8 cellular contexts compared by ENCODE assay signal in genomic region chr20:9978395-9979004, GRCh38. TPM values are rescaled to one million over a fixed set of nuclear protein-coding genes. Genes with fewer than 3 reads are reported as not detected.
DNase-seq lines count a peak whose midpoint lies in the region; ATAC-seq, FAIRE-seq and TF ChIP-seq lines count a peak whose summit lies in the region.

No MANE protein-coding gene starts in this region.

- in situ Hi-C loops in K562 (cut with MboI), result no loop called here

- H3K79me2 ChIP-seq in PC-3 (ENCODE audit: low read length) (no peaks in the 10 kb centered on the region), K562 (ENCODE audit: control insufficient read depth, insufficient read depth, low read length) (no peaks in the 10 kb centered on the region), hepatocyte (no peaks in the 10 kb centered on the region)

- no peaks in the 10 kb centered on the region for H3K9me1 ChIP-seq in K562 (ENCODE audit: control insufficient read depth, insufficient read depth, low read length)

- H3K9ac ChIP-seq in PC-3 (ENCODE audit: low read length), result no peak overlapping the region
- H3K9ac ChIP-seq in K562 (ENCODE audit: insufficient read depth in 1 of 2, low read depth in 2 of 2, low read length in 2 of 2), result no peak overlapping the region

- no peak for TF ChIP-seq EP300 in K562 (IDR thresholded peaks at IDR 0.05; ENCODE audit: low read length)

- CTCF ChIA-PET in PC-3 (lab: Charles Lee), result interaction anchor here (0.5 to 1.7 kb wide), 14 partner anchors 9 to 1327 kb away, joined by 3 to 36 read pairs (median 5); no protein-coding TSS in a partner anchor
- CTCF ChIA-PET in K562 (lab: Yijun Ruan, JAX; ENCODE audit: low intra/inter-chr PET ratio), result interaction anchor here (2.1 kb wide), 1 partner anchor 112 kb away, joined by 10 read pairs; no protein-coding TSS in a partner anchor

- H3K4me2 ChIP-seq in PC-3 (ENCODE audit: low read length) (peak overlapping the region; percentile 45), K562 (ENCODE audit: insufficient read depth, low read length) (no peak overlapping the region), hepatocyte (peak overlapping the region; percentile 20)

- H3K4me1 ChIP-seq in PC-3 (ENCODE audit: insufficient read depth, low read length) (no peaks in the 10 kb centered on the region), K562 (replicated peaks in 1 of 2; ENCODE audit: control insufficient read depth in 2 of 2, insufficient read depth in 2 of 2, low read length in 2 of 2) (no peaks in the 10 kb centered on the region), hepatocyte (ENCODE audit: insufficient read depth) (no peaks in the 10 kb centered on the region), small intestine (ENCODE audit: control insufficient read depth in 2 of 2, insufficient read depth in 1 of 2, low read depth in 1 of 2, low read length in 1 of 2) (no peaks in the 10 kb centered on the region)

- H3K9me3 ChIP-seq in PC-3 (ENCODE audit: low read length) (no peaks in the 10 kb centered on the region), K562 (replicated peaks; ENCODE audit: control insufficient read depth, insufficient read depth, low read depth, low read length) (no peaks in the 10 kb centered on the region), hepatocyte (ENCODE audit: low read depth) (no peaks in the 10 kb centered on the region), small intestine (ENCODE audit: control insufficient read depth, low read depth) (no peaks in the 10 kb centered on the region)

- peak; percentile 75 to 89 for TF ChIP-seq RAD21 in K562 (CRISPR knock-in tag; conservative IDR thresholded peaks at IDR 0.05 in 1 of 2, IDR thresholded peaks at IDR 0.05 in 1 of 2)

- H3K9me2 ChIP-seq in PC-3 (replicated peaks; ENCODE audit: low read length) (no peaks in the 10 kb centered on the region), hepatocyte (replicated peaks; ENCODE audit: insufficient read depth) (no peaks in the 10 kb centered on the region)

- peak; percentile 82 for FAIRE-seq in K562 (lab: Jason Lieb, UNC)
- FAIRE-seq in small intestine (lab: Jason Lieb, UNC), result peak; percentile 26

- H4K20me1 ChIP-seq in PC-3 (ENCODE audit: low read length) (no peaks in the 10 kb centered on the region), K562 (replicated peaks; ENCODE audit: control insufficient read depth, insufficient read depth, low read length) (no peaks in the 10 kb centered on the region), hepatocyte (ENCODE audit: insufficient read depth, poor library complexity, severe bottlenecking) (no peaks in the 10 kb centered on the region)

- H3F3A ChIP-seq in PC-3 (ENCODE audit: low read length, unreplicated experiment), result no peaks in the 10 kb centered on the region

- intact Hi-C loops in PC-3 (cut with micrococcal nuclease) (loop anchor here (1.0 to 10.0 kb wide), 6 partner anchors 112 to 1564 kb away; no protein-coding TSS in a partner anchor), K562 (cut with micrococcal nuclease) (loop anchor here (1.0 to 10.0 kb wide), 3 partner anchors 112 to 364 kb away; no protein-coding TSS in a partner anchor)

- H3K27ac ChIP-seq in PC-3 (ENCODE audit: low read length) (no peak overlapping the region), K562 (ENCODE audit: extremely low read depth, low read depth, low read length) (no peak overlapping the region), hepatocyte (no peak overlapping the region), small intestine (ENCODE audit: low read depth in 1 of 2, low read length in 1 of 2) (no peak overlapping the region)

- POLR2A ChIA-PET in PC-3 (lab: Charles Lee; ENCODE audit: unreplicated experiment), result no interaction called here
- POLR2A ChIA-PET in K562 (lab: Yijun Ruan, JAX), result no interaction called here

- ATAC-seq in PC-3 (peak; percentile 92), K562 (peak; percentile 76)

- WGBS in K562 (ENCODE audit: insufficient coverage, low coverage, missing lambda C conversion rate), result 4% methylated on average over 6 of the region's 6 CpGs
- WGBS in hepatocyte (ENCODE audit: low lambda C conversion rate, missing lambda C conversion rate), result 25% methylated on average over 6 of the region's 6 CpGs
- WGBS in small intestine, 3 donors, result 21 to 24% (median 23%) methylated on average over 6 of the region's 6 CpGs

- BruUV-seq in PC-3 (replicated peaks; lab: Mats Ljungman, UMichigan), result no TSS peak
- no TSS peak for BruUV-seq in K562 (replicated peaks; lab: Mats Ljungman, UMichigan)

- TF ChIP-seq POLR2A in K562 (conservative IDR thresholded peaks at IDR 0.05), result no peak

- TF ChIP-seq CTCF in GM12865 (IDR thresholded peaks at IDR 0.05; ENCODE audit: insufficient read depth, low read depth, low read length, missing control alignments) (peak; percentile 71), HFF-Myc (IDR thresholded peaks at IDR 0.05; ENCODE audit: low read depth, low read length, missing control alignments) (peak; percentile 62), PC-3 (conservative IDR thresholded peaks at IDR 0.05; ENCODE audit: low read depth, low read length) (peak; percentile 98), K562 (IDR thresholded peaks at IDR 0.05 in 2 of 3, conservative IDR thresholded peaks at IDR 0.05 in 1 of 3; ENCODE audit: insufficient read depth in 2 of 3, low read depth in 1 of 3, low read length in 3 of 3) (peak; percentile 58 to 68 (median 60)), hepatocyte (IDR thresholded peaks at IDR 0.05; ENCODE audit: poor library complexity) (peak; percentile 95)

- H3K27me3 ChIP-seq in PC-3 (ENCODE audit: low read length) (peaks cover 26% of the 10 kb centered on the region), K562 (ENCODE audit: control insufficient read depth in 2 of 2, insufficient read depth in 2 of 2, low read length in 2 of 2) (no peaks in the 10 kb centered on the region), hepatocyte (peaks cover 3% of the 10 kb centered on the region), small intestine (ENCODE audit: control insufficient read depth in 2 of 2, insufficient read depth in 2 of 2, low read length in 2 of 2) (no peaks in the 10 kb centered on the region)

- H3K4me3 ChIP-seq in GM12865 (ENCODE audit: low read depth, low read length), result no peak overlapping the region
- H3K4me3 ChIP-seq in HFF-Myc (replicated peaks; ENCODE audit: low read depth, low read length), result no peak overlapping the region
- peak overlapping the region; percentile 34; the same call in 1 of the 2 replicates for H3K4me3 ChIP-seq in PC-3 (ENCODE audit: low read length)
- H3K4me3 ChIP-seq in K562, result no peak overlapping the region
- no peak overlapping the region for H3K4me3 ChIP-seq in hepatocyte
- no peak overlapping the region for H3K4me3 ChIP-seq in small intestine (ENCODE audit: low read depth in 1 of 2, low read length in 2 of 2)

- no peak overlapping the region for H2AFZ ChIP-seq in PC-3 (ENCODE audit: low read length)
- no peak overlapping the region for H2AFZ ChIP-seq in K562 (ENCODE audit: low read depth, low read length)
- no peak overlapping the region for H2AFZ ChIP-seq in hepatocyte

- DNase-seq in AG08395 (ENCODE audit: low spot score) (peak; percentile 77), GM12865 (ENCODE audit: low read depth) (peak; percentile 79), HFF-Myc (ENCODE audit: extremely low read depth, low read depth) (peak; percentile 76), LoVo (ENCODE audit: low spot score) (peak; percentile 69), PC-3 (peak; percentile 92), K562 (ENCODE audit: extremely low read depth in 1 of 4, low spot score in 3 of 4) (peak in 3 of 4 experiments; percentile 6 to 64 (median 18)), hepatocyte (ENCODE audit: low spot score) (peak; percentile 86), small intestine (peak; percentile 78)

- no peaks in the 10 kb centered on the region for H3K36me3 ChIP-seq in PC-3 (ENCODE audit: low read depth, low read length)
- no peaks in the 10 kb centered on the region for H3K36me3 ChIP-seq in K562 (ENCODE audit: control insufficient read depth, insufficient read depth, low read length)
- H3K36me3 ChIP-seq in hepatocyte (replicated peaks; ENCODE audit: insufficient read depth, low read depth), result no peaks in the 10 kb centered on the region
- no peaks in the 10 kb centered on the region for H3K36me3 ChIP-seq in small intestine (ENCODE audit: control insufficient read depth in 2 of 2, insufficient read depth in 2 of 2, low read length in 2 of 2)

TF ChIP-seq in K562, 482 proteins besides CTCF, POLR2A, EP300 and RAD21 (continues in another document):
- no peak for TF ChIP-seq ZNF232 (CRISPR knock-in tag; IDR thresholded peaks at IDR 0.05)
- peak; percentile 70 for TF ChIP-seq CREM (IDR thresholded peaks at IDR 0.05; ENCODE audit: low read depth)
- TF ChIP-seq KLF16 (IDR thresholded peaks at IDR 0.05), result no peak
- no peak for TF ChIP-seq NFIX (CRISPR knock-in tag; IDR thresholded peaks at IDR 0.05; ENCODE audit: low read depth)
- no peak for TF ChIP-seq RBM39 (optimal IDR thresholded peaks at IDR 0.05; ENCODE audit: low read depth, low read length)
- no peak for TF ChIP-seq MCM5 (IDR thresholded peaks at IDR 0.05; ENCODE audit: low read depth)
- TF ChIP-seq POLR2G (IDR thresholded peaks at IDR 0.05; ENCODE audit: low read depth, low read length), result no peak
- no peak for TF ChIP-seq ZNF408 (CRISPR knock-in tag; IDR thresholded peaks at IDR 0.05; ENCODE audit: low read depth)

RNA-seq across cellular contexts. Expression of gene ANKEF1, which starts 56.3 kb away (rescaled TPM):
- total RNA-seq in PC-3 (2014; rRNA removed) (11.6 and 13.1 TPM in 2 replicates), K562 (2014; rRNA removed) (1.7 and 2.4 TPM in 2 replicates), K562 (2014; rRNA removed; fragmentation: Illumina TruSeq; extraction: Trizol) (1.8 and 2.3 TPM in 2 replicates), K562 (2015; rRNA removed; fragmentation: Illumina TruSeq; extraction: Trizol) (1.3 and 1.6 TPM in 2 replicates), K562 (2021) (2.0 TPM in 2 replicates), hepatocyte (4.5 and 4.7 TPM in 2 replicates)
- 0.56 and 0.92 TPM in 2 replicates for total RNA-seq in K562 (2011; cell fraction: chromatin; rRNA removed; ENCODE audit: low replicate concordance)
- total RNA-seq in K562 (2011; cell fraction: nucleolus; rRNA removed), result 0.33 and 0.39 TPM in 2 replicates
- 0.51 and 1.4 TPM in 2 replicates for total RNA-seq in K562 (2011; cell fraction: nucleoplasm; rRNA removed)
- polyA plus RNA-seq in K562 (2011; rRNA removed) (0.15 and 2.1 TPM in 2 replicates), K562 (2014; fragmentation: Illumina TruSeq; extraction: Trizol) (1.7 and 1.8 TPM in 2 replicates), K562 (2014; fragmentation: Nextera tagmentation; extraction: Ambion mirVana) (under 1 TPM; 0.35 to 0.45 TPM), K562 (2014; rRNA removed) (1.2 and 1.7 TPM in 2 replicates), hepatocyte (1.2 and 1.8 TPM in 2 replicates), small intestine (1 to 10 TPM; 2.2 to 3.0 (median 3.0) TPM)
- 0.07 and 0.37 TPM in 2 replicates for polyA plus RNA-seq in K562 (2011; cell fraction: cytosol; rRNA removed)
- 0.06 and 0.65 TPM in 2 replicates for polyA plus RNA-seq in K562 (2011; cell fraction: nucleus; rRNA removed)
- 1.5 and 1.9 TPM in 2 replicates for polyA plus RNA-seq in K562 (2012)
- polyA minus RNA-seq in K562 (2011; rRNA and poly(A)+ RNA removed), result 0.21 and 3.7 TPM in 2 replicates
- polyA minus RNA-seq in K562 (2011; cell fraction: cytosol; rRNA and poly(A)+ RNA removed), result 1.9 TPM in 1 of 2 replicates, not detected in the other
- 0.11 and 0.67 TPM in 2 replicates for polyA minus RNA-seq in K562 (2011; cell fraction: nucleus; rRNA and poly(A)+ RNA removed)

Comparison
In these comparisons a context has a peak if more than half of its experiments do, and no peak if none do; other contexts are left out.
1. DNase-seq: peak in every context shown above with its lines; median percentile 92 in PC-3; 86 in hepatocyte; 79 in GM12865; 78 in small intestine; 77 in AG08395; 76 in HFF-Myc; 69 in LoVo; 18 in K562.